12 cellular contexts compared by ENCODE assay signal in genomic region chr16:88939814-88940195, GRCh38. TPM values are rescaled to one million over a fixed set of nuclear protein-coding genes. Genes with fewer than 3 reads are reported as not detected.
DNase-seq lines count a peak whose midpoint lies in the region; ATAC-seq and TF ChIP-seq lines count a peak whose summit lies in the region.
"Had no signal": no experiment of that assay in that cellular context is flagged by ENCODE, and none has a peak within 500 bp of the region (broad histone marks: within the 10 kb centered on the region; RNA-seq: fewer than 3 reads in every experiment).

No MANE protein-coding gene starts in this region.

- H3K4me3 ChIP-seq in HUES64 (ENCODE audit: low read length) (peak overlapping the region; percentile 48; the same call in 1 of the 2 replicates), colonic mucosa (peak overlapping the region; percentile 47), mononuclear cell (ENCODE audit: low read length) (peak overlapping the region; percentile 47), thymus (ENCODE audit: low read length) (peak overlapping the region; percentile 88)

- intact Hi-C loops in colonic mucosa (cut with DNase I), result loop anchor here (5.0 kb wide), 2 partner anchors 227 to 277 kb away; partner anchors contain the start of gene ZNF778

- H3K4me1 ChIP-seq in HUES64 (ENCODE audit: insufficient read depth, low read length) (no peaks in the 10 kb centered on the region), colonic mucosa (peaks cover 12% of the 10 kb centered on the region), mononuclear cell (ENCODE audit: insufficient read depth, low read length) (peaks cover 66% of the 10 kb centered on the region), thymus (ENCODE audit: control insufficient read depth, insufficient read depth, low read length) (peaks cover 52% of the 10 kb centered on the region)

- DNase-seq in colonic mucosa, result no peak
- DNase-seq in 8988T, result no peak
- DNase-seq in activated T-cell treated with anti-CD3 and anti-CD28 coated beads for 4 hours, result no peak
- DNase-seq: stimulated activated naive CD4-positive, alpha-beta T cell treated with Interleukin-2 at 50 U/mL for 16 hours; T1000 had no signal

- H3K27ac ChIP-seq in HUES64 (ENCODE audit: low read depth, low read length), result no peak overlapping the region
- no peak overlapping the region for H3K27ac ChIP-seq in colonic mucosa
- H3K27ac ChIP-seq in thymus (ENCODE audit: low read depth), result peak overlapping the region; percentile 58

- WGBS in HUES64, result 64% methylated on average over 23 of the region's 23 CpGs
- WGBS in thymus, result 2% methylated on average over 23 of the region's 23 CpGs

- TF ChIP-seq CTCF in colonic mucosa (IDR thresholded peaks at IDR 0.05), result no peak

- ATAC-seq in GM21515 (IDR thresholded peaks at IDR 0.05; ENCODE audit: unreplicated experiment) (no peak), HG03432 (IDR thresholded peaks at IDR 0.05; ENCODE audit: unreplicated experiment) (no peak)

- H3K9me3 ChIP-seq in HUES64 (ENCODE audit: insufficient read depth, low read depth, low read length) (no peaks in the 10 kb centered on the region), colonic mucosa (no peaks in the 10 kb centered on the region), mononuclear cell (ENCODE audit: low read depth, low read length) (no peaks in the 10 kb centered on the region), thymus (ENCODE audit: control insufficient read depth) (no peaks in the 10 kb centered on the region)

- no peak overlapping the region for H3K9ac ChIP-seq in HUES64 (ENCODE audit: low read depth, low read length)
- peak overlapping the region; percentile 46 to 70 for H3K9ac ChIP-seq in colonic mucosa (ENCODE audit: low read depth in 2 of 2, low read length in 2 of 2)

- H3K27me3 ChIP-seq in HUES64 (ENCODE audit: insufficient read depth, low read length) (peaks cover 48% of the 10 kb centered on the region), colonic mucosa (peaks cover 26% of the 10 kb centered on the region), mononuclear cell (ENCODE audit: insufficient read depth, low read length) (peaks cover 2% of the 10 kb centered on the region), thymus (ENCODE audit: control insufficient read depth, insufficient read depth) (no peaks in the 10 kb centered on the region)

- H3K36me3 ChIP-seq in HUES64 (ENCODE audit: insufficient read depth, low read length) (no peaks in the 10 kb centered on the region), colonic mucosa (no peaks in the 10 kb centered on the region), thymus (ENCODE audit: control insufficient read depth, insufficient read depth) (peaks cover 18% of the 10 kb centered on the region)

RNA-seq across cellular contexts. Expression of gene CBFA2T3, which starts 37.2 kb away (rescaled TPM):
- 0.40 TPM for polyA plus RNA-seq in HUES64 (2013, experiment 1 of 2)
- polyA plus RNA-seq in HUES64 (2013, experiment 2 of 2), result 1.3 TPM
- total RNA-seq in colonic mucosa (10 to 100 TPM; 10.1 to 10.5 TPM), mononuclear cell (1.3 TPM)
- 19.1 TPM for polyA plus RNA-seq in thymus
- total RNA-seq: LHCN-M2, smooth muscle cell had no signal
